Comparison of ENCODE assay signal across 8 cellular contexts in the genomic region with DNA sequence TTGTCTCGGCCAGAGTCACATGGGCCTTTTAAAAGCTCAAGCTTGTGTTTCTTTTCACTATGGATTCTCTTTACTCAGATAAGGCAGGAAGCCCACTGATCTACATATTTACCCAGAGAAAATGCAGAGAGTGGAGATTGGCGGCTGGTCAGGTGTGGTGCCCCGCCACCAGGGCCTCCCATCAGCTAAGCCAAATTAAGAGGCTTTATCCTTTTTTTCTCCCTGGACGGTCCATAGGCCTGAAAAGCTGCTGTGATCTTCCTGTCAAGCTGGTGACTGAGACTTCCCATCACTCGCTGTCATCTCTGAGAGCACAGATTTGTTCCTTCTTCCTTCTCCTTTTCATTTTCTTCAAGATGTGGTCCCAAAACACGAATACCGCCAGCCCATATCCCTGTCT. TPM values are rescaled to one million over a fixed set of nuclear protein-coding genes. Genes with fewer than 3 reads are reported as not detected.
A peak's percentile ranks its signal among the peaks of the same experiment; 100 is the strongest.
DNase-seq lines count a peak whose midpoint lies in the region; ATAC-seq and TF ChIP-seq lines count a peak whose summit lies in the region.

No MANE protein-coding gene starts in this region.

- peak overlapping the region; percentile 56 for H3K27ac ChIP-seq in HUES48 (ENCODE audit: low read depth, low read length)

- peaks cover 19% of the 10 kb centered on the region for H3K4me1 ChIP-seq in HUES48 (ENCODE audit: control insufficient read depth, insufficient read depth, low read length)

- DNase-seq in AG04449 (ENCODE audit: low read depth, low spot score), result no peak
- no peak for DNase-seq in MCF 10A (ENCODE audit: unreplicated experiment)
- no peak for DNase-seq in naive B cell
- no peak for DNase-seq in nucleus accumbens (lab: John Stamatoyannopoulos, UW)
- no peak for DNase-seq in activated CD4-positive, CD25-positive, alpha-beta regulatory T cell treated with anti-CD3 and anti-CD28 coated beads, Interleukin-2, amount 50 U/mL, for 72 hours
- no peak for DNase-seq in HCEC 1CT

- no peaks in the 10 kb centered on the region for H3K9me3 ChIP-seq in HUES48 (ENCODE audit: control insufficient read depth, insufficient read depth, low read length)

- intact Hi-C loops in MCF 10A (cut with micrococcal nuclease), result no loop called here

- POLR2A ChIA-PET in AG04449 (lab: Yijun Ruan, JAX), result no interaction called here
- POLR2A ChIA-PET in MCF 10A (lab: Yijun Ruan, JAX), result interaction anchor here (0.9 to 3.2 kb wide), 5 partner anchors 10 to 130 kb away, joined by 3 to 21 read pairs (median 5); partner anchors contain the start of gene RPL36

- ATAC-seq in naive B cell (ENCODE audit: low read depth in 2 of 2), result no peak
- ATAC-seq in HG03354 (IDR thresholded peaks at IDR 0.05; ENCODE audit: poor library complexity, severe bottlenecking, unreplicated experiment), result no peak

- TF ChIP-seq CTCF in AG04449 (IDR thresholded peaks at IDR 0.05; ENCODE audit: insufficient read depth, low read length, missing control alignments) (no peak), MCF 10A (IDR thresholded peaks at IDR 0.05; ENCODE audit: unreplicated experiment) (no peak)

- peak overlapping the region; percentile 96 for H3K4me3 ChIP-seq in AG04449 (ENCODE audit: low read depth, low read length)
- peak overlapping the region; percentile 83 for H3K4me3 ChIP-seq in HUES48 (ENCODE audit: low read depth, low read length)

- H3K4me1 Mint-ChIP-seq in MCF 10A (ENCODE audit: insufficient read depth, unreplicated experiment), result peaks cover 36% of the 10 kb centered on the region
- peaks cover 55 to 78% (median 73%) of the 10 kb centered on the region in 3 donors for H3K4me1 Mint-ChIP-seq in naive B cell

- no peaks in the 10 kb centered on the region for H3K9me3 Mint-ChIP-seq in MCF 10A (ENCODE audit: unreplicated experiment)
- peaks cover 0 to 1% (median 0%) of the 10 kb centered on the region in 7 donors for H3K9me3 Mint-ChIP-seq in naive B cell

- peaks cover 67% of the 10 kb centered on the region for H3K36me3 ChIP-seq in HUES48 (ENCODE audit: control insufficient read depth, insufficient read depth, low read length)

- CTCF ChIA-PET in AG04449 (lab: Yijun Ruan, JAX) (interaction anchor here (3.1 kb wide), 1 partner anchor 62 kb away, joined by 13 read pairs; no protein-coding TSS in a partner anchor), MCF 10A (lab: Yijun Ruan, JAX) (interaction anchor here (1.4 kb wide), 1 partner anchor 10 kb away, joined by 7 read pairs; no protein-coding TSS in a partner anchor)

- H3K27me3 ChIP-seq in HUES48 (ENCODE audit: control insufficient read depth, insufficient read depth, low read length), result no peaks in the 10 kb centered on the region

- BruUV-seq in MCF 10A (replicated peaks; lab: Mats Ljungman, UMichigan), result TSS peak; percentile 25

- H3K4me3 Mint-ChIP-seq in MCF 10A (ENCODE audit: unreplicated experiment) (peak overlapping the region; percentile 100), naive B cell (peak overlapping the region; percentile 93 to 100 (median 100))

- H3K9ac ChIP-seq in HUES48 (ENCODE audit: low read depth, low read length), result peak overlapping the region; percentile 93; the same call in 1 of the 2 replicates

- H3K27ac Mint-ChIP-seq in MCF 10A (ENCODE audit: low read depth, unreplicated experiment) (peak overlapping the region; percentile 100), naive B cell (peak overlapping the region; percentile 95 to 100 (median 96))

- H3K36me3 Mint-ChIP-seq in MCF 10A (ENCODE audit: insufficient read depth, unreplicated experiment) (peaks cover 78% of the 10 kb centered on the region), naive B cell (peaks cover 11 to 30% of the 10 kb centered on the region in 2 donors)

- H3K27me3 Mint-ChIP-seq in MCF 10A (ENCODE audit: insufficient read depth, unreplicated experiment) (no peaks in the 10 kb centered on the region), naive B cell (no peaks in the 10 kb centered on the region)

RNA-seq across cellular contexts. Expression of gene SAFB, which starts 1.9 kb away (rescaled TPM):
- total RNA-seq in MCF 10A (2022), result 135 and 137 TPM in 2 replicates
- 100 to 1,000 TPM in 1 of 6 donors, 10 to 100 TPM in 5; 18.3 to 119 (median 43.4) TPM for polyA plus RNA-seq in naive B cell (ENCODE audit: low read depth in 6 of 6)

RNA-seq across cellular contexts. Expression of gene SAFB2, which starts 2.2 kb away (rescaled TPM):
- total RNA-seq in MCF 10A (2022), result 98.6 and 118 TPM in 2 replicates
- polyA plus RNA-seq in naive B cell (ENCODE audit: low read depth in 6 of 6), result 10 to 100 TPM; 19.9 to 56.0 (median 29.3) TPM

RNA-seq across cellular contexts. Expression of gene MICOS13, which starts 55.6 kb away (rescaled TPM):
- total RNA-seq in MCF 10A (2022), result 51.5 and 73.0 TPM in 2 replicates
- 100 to 1,000 TPM in 2 of 6 donors, 10 to 100 TPM in 4; 74.0 to 101 (median 86.6) TPM for polyA plus RNA-seq in naive B cell (ENCODE audit: low read depth in 6 of 6)

RNA-seq across cellular contexts. Expression of gene HSD11B1L, which starts 56.1 kb away (rescaled TPM):
- 4.1 and 5.5 TPM in 2 replicates for total RNA-seq in MCF 10A (2022)
- 1 to 10 TPM; 1.1 to 6.5 (median 2.6) TPM for polyA plus RNA-seq in naive B cell (ENCODE audit: low read depth in 6 of 6)

RNA-seq across cellular contexts. Expression of gene TINCR, which starts 57.0 kb away (rescaled TPM):
- total RNA-seq in MCF 10A (2022), result 0.20 and 0.21 TPM in 2 replicates
- under 1 TPM in 3 of 6 donors, not detected in 3; 0.08 to 0.32 (median 0.12) TPM for polyA plus RNA-seq in naive B cell (ENCODE audit: low read depth in 6 of 6)
